ENCODE assay signal across 11 cellular contexts in genomic region chr6:135030056-135030473, GRCh38. TPM values are rescaled to one million over a fixed set of nuclear protein-coding genes. Genes with fewer than 3 reads are reported as not detected.
DNase-seq lines count a peak whose midpoint lies in the region; ATAC-seq, FAIRE-seq and TF ChIP-seq lines count a peak whose summit lies in the region.
"Had no signal": no experiment of that assay in that cellular context is flagged by ENCODE, and none has a peak within 500 bp of the region (broad histone marks: within the 10 kb centered on the region; RNA-seq: fewer than 3 reads in every experiment).

No MANE protein-coding gene starts in this region.

- DNase-seq in GM18507 (ENCODE audit: extremely low spot score, insufficient read length, low read depth) (peak; percentile 36), NCI-H1048 (lab: John Stamatoyannopoulos, UW) (no peak), gastrocnemius medialis (no peak), BE2C (no peak), retina (no peak)
- no peak for DNase-seq in activated naive CD8-positive, alpha-beta T cell treated with anti-CD3 and anti-CD28 coated beads, Interleukin-2, amount 10 ng/mL, durations not matched to agents 7 days and 5 days

- TF ChIP-seq POLR2A in gastrocnemius medialis (IDR thresholded peaks at IDR 0.05) = no peak

- H3K4me1 ChIP-seq in gastrocnemius medialis = no peaks in the 10 kb centered on the region
- H3K4me1 ChIP-seq in BE2C = no peaks in the 10 kb centered on the region

- TF ChIP-seq CTCF in gastrocnemius medialis (IDR thresholded peaks at IDR 0.05 in 4 of 5, conservative IDR thresholded peaks at IDR 0.05 in 1 of 5) = no peak
- no peak for TF ChIP-seq CTCF in BE2C (IDR thresholded peaks at IDR 0.05; ENCODE audit: low read depth, low read length)

- peak overlapping the region; percentile 81 for H3K27ac Mint-ChIP-seq in activated naive CD8-positive, alpha-beta T cell treated with anti-CD3 and anti-CD28 coated beads, Interleukin-2, amount 10 ng/mL, durations not matched to agents 7 days and 5 days

- intact Hi-C loops in gastrocnemius medialis (cut with DNase I; ENCODE audit: low total_unique reads) = no loop called here

- POLR2A ChIA-PET in activated naive CD8-positive, alpha-beta T cell treated with anti-CD3 and anti-CD28 coated beads, Interleukin-2, amount 10 ng/mL, durations not matched to agents 7 days and 5 days (lab: Charles Lee) = interaction anchor here (0.6 kb wide), 1 partner anchor 51 kb away, joined by 3 read pairs; no protein-coding TSS in a partner anchor

- H3K4me1 Mint-ChIP-seq in activated naive CD8-positive, alpha-beta T cell treated with anti-CD3 and anti-CD28 coated beads, Interleukin-2, amount 10 ng/mL, durations not matched to agents 7 days and 5 days = peaks cover 30% of the 10 kb centered on the region

- no peaks in the 10 kb centered on the region for H3K9me3 ChIP-seq in gastrocnemius medialis
- H3K9me3 ChIP-seq in BE2C = no peaks in the 10 kb centered on the region

- H3K27me3 ChIP-seq in gastrocnemius medialis (no peaks in the 10 kb centered on the region), BE2C (no peaks in the 10 kb centered on the region)

- H3K4me3 ChIP-seq in gastrocnemius medialis (no peak overlapping the region), BE2C (ENCODE audit: low read depth, low read length) (no peak overlapping the region)
- H3K4me3 ChIP-seq: SK-N-MC had no signal

- H3K27me3 Mint-ChIP-seq in activated naive CD8-positive, alpha-beta T cell treated with anti-CD3 and anti-CD28 coated beads, Interleukin-2, amount 10 ng/mL, durations not matched to agents 7 days and 5 days = no peaks in the 10 kb centered on the region

- H3K36me3 Mint-ChIP-seq in activated naive CD8-positive, alpha-beta T cell treated with anti-CD3 and anti-CD28 coated beads, Interleukin-2, amount 10 ng/mL, durations not matched to agents 7 days and 5 days = peaks cover 46% of the 10 kb centered on the region

- in situ Hi-C loops in gastrocnemius medialis (cut with MboI; ENCODE audit: low sequenced_read_pairs in 4 of 4) = no loop called here

- peak; percentile 89 for ATAC-seq in GM19468 (IDR thresholded peaks at IDR 0.05; ENCODE audit: extremely low read depth, unreplicated experiment)
- peak; percentile 87 for ATAC-seq in HG03095 (IDR thresholded peaks at IDR 0.05; ENCODE audit: unreplicated experiment)
- ATAC-seq in activated naive CD8-positive, alpha-beta T cell treated with anti-CD3 and anti-CD28 coated beads, Interleukin-2, amount 10 ng/mL, durations not matched to agents 7 days and 5 days (ENCODE audit: low read depth) = peak; percentile 86
- no peak for ATAC-seq in gastrocnemius medialis

- peak; percentile 95 for FAIRE-seq in GM18507 (lab: Jason Lieb, UNC)
- FAIRE-seq: G401.6 had no signal

- H3K36me3 ChIP-seq in gastrocnemius medialis (peaks cover 0 to 18% of the 10 kb centered on the region in 2 donors), BE2C (peaks cover 20% of the 10 kb centered on the region)

- H3K27ac ChIP-seq in gastrocnemius medialis = no peak overlapping the region
- H3K27ac ChIP-seq: SK-N-MC had no signal

- H3K9me3 Mint-ChIP-seq in activated naive CD8-positive, alpha-beta T cell treated with anti-CD3 and anti-CD28 coated beads, Interleukin-2, amount 10 ng/mL, durations not matched to agents 7 days and 5 days = no peaks in the 10 kb centered on the region
- H3K9me3 Mint-ChIP-seq: neural crest cell had no signal

- H3K4me3 Mint-ChIP-seq in activated naive CD8-positive, alpha-beta T cell treated with anti-CD3 and anti-CD28 coated beads, Interleukin-2, amount 10 ng/mL, durations not matched to agents 7 days and 5 days = peak overlapping the region; percentile 70
- H3K4me3 Mint-ChIP-seq: neural crest cell had no signal

RNA-seq across cellular contexts. Expression of gene HBS1L, which starts 24.6 kb away (rescaled TPM):
- total RNA-seq in activated naive CD8-positive, alpha-beta T cell treated with anti-CD3 and anti-CD28 coated beads, Interleukin-2, amount 10 ng/mL, durations not matched to agents 7 days and 5 days = 10 to 100 TPM; 72.6 to 72.7 TPM
- total RNA-seq in gastrocnemius medialis = 100 to 1,000 TPM in 3 of 4 donors, 10 to 100 TPM in 1; 97.9 to 139 (median 120) TPM
- 75.3 TPM for polyA plus RNA-seq in BE2C (2012; ENCODE audit: insufficient read depth, insufficient read length, low read depth)

Comparison
In these comparisons a context has a peak if more than half of its experiments do, and no peak if none do; other contexts are left out.
1. ATAC-seq: peak in GM19468 (single experiment), HG03095 (single experiment) and activated naive CD8-positive, alpha-beta T cell treated with anti-CD3 and anti-CD28 coated beads, Interleukin-2, amount 10 ng/mL, durations not matched to agents 7 days and 5 days (single experiment); none in gastrocnemius medialis (0 of 2).